ENCODE assay signal across 21 cellular contexts in the genomic region with DNA sequence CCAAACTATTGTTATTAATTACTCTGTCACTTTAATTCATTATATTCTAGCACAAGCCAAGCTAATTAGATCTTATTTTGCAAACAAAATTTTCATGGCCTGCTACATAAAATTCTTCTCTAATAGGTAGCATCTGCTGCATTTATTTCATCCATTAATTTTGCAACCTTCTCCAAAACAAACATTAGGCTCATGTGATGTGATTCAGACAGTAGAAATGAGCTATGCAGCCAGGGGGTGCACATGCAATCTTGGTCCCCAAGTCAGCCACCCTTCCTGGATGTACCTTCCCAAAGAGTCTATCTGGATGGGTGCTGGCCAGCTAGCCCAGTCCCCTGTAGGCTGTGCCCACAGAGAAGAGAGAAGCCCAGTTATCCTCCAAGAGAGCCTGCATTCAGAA.
DNase-seq lines count a peak whose midpoint lies in the region; ATAC-seq and TF ChIP-seq lines count a peak whose summit lies in the region.
"Had no signal": no experiment of that assay in that cellular context is flagged by ENCODE, and none has a peak within 500 bp of the region (broad histone marks: within the 10 kb centered on the region; RNA-seq: fewer than 3 reads in every experiment).

No MANE protein-coding gene starts in this region.

- no peaks in the 10 kb centered on the region for H3F3A ChIP-seq in GM23248 (ENCODE audit: insufficient read depth)

- H3K4me1 ChIP-seq in GM23248 (ENCODE audit: insufficient read depth) = 0 out of 2 replicates have a peak, but pooled peaks cover 6% of the 10 kb centered on the region
- no peaks in the 10 kb centered on the region for H3K4me1 ChIP-seq in foreskin keratinocyte
- peaks cover 0 to 15% (median 8%) of the 10 kb centered on the region in 4 donors for H3K4me1 ChIP-seq in tibial artery
- H3K4me1 ChIP-seq: Caco-2 had no signal

- no peaks in the 10 kb centered on the region for H3K9me2 ChIP-seq in GM23248 (ENCODE audit: insufficient read depth)

- CTCF ChIA-PET in HEK293T (lab: Yijun Ruan, JAX) = no interaction called here

- TF ChIP-seq CTCF in AG09309 (IDR thresholded peaks at IDR 0.05; ENCODE audit: control insufficient read depth, insufficient read depth, low read depth, low read length, missing control alignments) (peak; percentile 24), cardiac fibroblast (IDR thresholded peaks at IDR 0.05; ENCODE audit: low read depth, low read length) (peak; percentile 12), foreskin keratinocyte (conservative IDR thresholded peaks at IDR 0.05) (peak; percentile 3), tibial artery (IDR thresholded peaks at IDR 0.05) (no peak)

- POLR2A ChIA-PET in HEK293T (lab: Yijun Ruan, JAX) = no interaction called here

- no peak overlapping the region for H3K4me3 ChIP-seq in AG09309 (ENCODE audit: control insufficient read depth, low read depth, low read length)
- no peak overlapping the region for H3K4me3 ChIP-seq in GM23248
- no peak overlapping the region for H3K4me3 ChIP-seq in cardiac fibroblast (replicated peaks in 1 of 2; ENCODE audit: low read depth in 2 of 2, low read length in 2 of 2)
- H3K4me3 ChIP-seq in tibial artery = no peak overlapping the region
- H3K4me3 ChIP-seq: GM23338, SK-N-MC had no signal

- in situ Hi-C loops in GM23248 (cut with MboI) = no loop called here

- H3K9me3 ChIP-seq in GM23248 (ENCODE audit: low read depth) (no peaks in the 10 kb centered on the region), tibial artery (no peaks in the 10 kb centered on the region)
- H3K9me3 ChIP-seq: Caco-2 had no signal

- no peak for DNase-seq in AG09309 (ENCODE audit: low read depth)
- DNase-seq in GM23248 = peak; percentile 41
- no peak for DNase-seq in cardiac fibroblast (ENCODE audit: low read depth in 2 of 2)
- DNase-seq in foreskin keratinocyte = no peak
- no peak for DNase-seq in tibial artery
- DNase-seq in HEK293T (ENCODE audit: extremely low spot score) = no peak
- DNase-seq in COLO829 (ENCODE audit: low spot score) = no peak
- DNase-seq: Caco-2; CD4-positive, CD25-positive, alpha-beta regulatory T cell; GDM1; KG1; NCI-H1105 treated with DMSO at 0.1 percent for 48 hours; NCI-H187; NCI-H2227 treated with DMSO at 0.1 percent for 48 hours; NCI-H510A treated with DMSO at 0.1 percent for 48 hours; NCI-H774; SHP77 had no signal

- no peak overlapping the region for H3K9ac ChIP-seq in GM23248

- no peak overlapping the region for H2AFZ ChIP-seq in GM23248
- H2AFZ ChIP-seq: GM23338 had no signal

- H3K36me3 ChIP-seq in GM23248 (ENCODE audit: low read depth) (no peaks in the 10 kb centered on the region), tibial artery (no peaks in the 10 kb centered on the region)

- no peak for ATAC-seq in foreskin keratinocyte
- ATAC-seq in HG02981 (IDR thresholded peaks at IDR 0.05; ENCODE audit: unreplicated experiment) = no peak
- ATAC-seq: GM23338, HCT116 had no signal

- H3K27ac ChIP-seq in GM23248 (no peak overlapping the region), foreskin keratinocyte (no peak overlapping the region), tibial artery (no peak overlapping the region)
- H3K27ac ChIP-seq: SK-N-MC had no signal

- H3K27me3 ChIP-seq in GM23248 (replicated peaks; ENCODE audit: insufficient read depth) = 0 out of 2 replicates have a peak, but pooled peaks cover 3% of the 10 kb centered on the region
- no peaks in the 10 kb centered on the region for H3K27me3 ChIP-seq in foreskin keratinocyte
- H3K27me3 ChIP-seq in tibial artery = no peaks in the 10 kb centered on the region

- H3K4me2 ChIP-seq in GM23248 (ENCODE audit: unreplicated experiment) = no peak overlapping the region
- H3K4me2 ChIP-seq: GM23338 had no signal

- no peaks in the 10 kb centered on the region for H3K79me2 ChIP-seq in GM23248 (ENCODE audit: insufficient read depth)

- intact Hi-C loops in tibial artery (cut with DNase I; ENCODE audit: low total_unique reads) = no loop called here

- no peaks in the 10 kb centered on the region for H4K20me1 ChIP-seq in GM23248 (ENCODE audit: insufficient read depth)

TF ChIP-seq in HEK293T, 16 proteins besides CTCF, POLR2A, EP300 and RAD21:
- TF ChIP-seq FOXK2 (IDR thresholded peaks at IDR 0.05) (no peak), L3MBTL2 (conservative IDR thresholded peaks at IDR 0.05) (no peak)

Comparison
In these comparisons a context has a peak if more than half of its experiments do, and no peak if none do; other contexts are left out.
1. CTCF ChIP-seq: peak in AG09309 (single experiment), cardiac fibroblast (single experiment) and foreskin keratinocyte (single experiment); none in tibial artery (0 of 2).